In the genomic region with DNA sequence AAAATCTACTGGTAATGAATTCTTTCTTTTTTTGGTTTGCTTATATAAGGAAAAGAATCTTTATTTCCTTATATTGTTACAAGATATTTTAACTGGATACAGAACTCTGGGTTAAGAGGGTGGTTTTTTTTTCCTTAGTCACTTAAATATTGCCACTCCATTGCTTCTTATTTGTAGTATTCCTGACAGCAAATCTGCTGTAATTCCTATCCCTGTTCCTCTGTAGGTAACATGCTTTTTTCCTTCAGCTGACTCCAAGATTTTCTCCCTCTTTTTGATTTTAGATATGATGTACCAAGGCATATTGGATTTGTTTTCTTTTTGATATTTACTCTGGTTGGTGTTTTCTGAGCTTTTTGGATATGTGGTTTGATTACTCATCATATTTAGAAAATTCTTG, we compare ENCODE assay signal across 35 cellular contexts.
DNase-seq lines count a peak whose midpoint lies in the region; ATAC-seq, FAIRE-seq and TF ChIP-seq lines count a peak whose summit lies in the region.
"Had no signal": no experiment of that assay in that cellular context is flagged by ENCODE, and none has a peak within 500 bp of the region (broad histone marks: within the 10 kb centered on the region; RNA-seq: fewer than 3 reads in every experiment).

No MANE protein-coding gene starts in this region.

- TF ChIP-seq CTCF in HepG2 (CRISPR knock-in tag; IDR thresholded peaks at IDR 0.05), result no peak
- no peak for TF ChIP-seq CTCF in right lobe of liver (IDR thresholded peaks at IDR 0.05)
- no peak for TF ChIP-seq CTCF in WTC11 (IDR thresholded peaks at IDR 0.05)
- no peak for TF ChIP-seq CTCF in K562 (IDR thresholded peaks at IDR 0.05 in 2 of 3, conservative IDR thresholded peaks at IDR 0.05 in 1 of 3; ENCODE audit: insufficient read depth in 2 of 3, low read depth in 1 of 3, low read length in 3 of 3)
- TF ChIP-seq CTCF in chondrocyte (IDR thresholded peaks at IDR 0.05), result no peak
- no peak for TF ChIP-seq CTCF in progenitor cell of endocrine pancreas (IDR thresholded peaks at IDR 0.05; ENCODE audit: unreplicated experiment)

- H3K9ac ChIP-seq in HepG2 (ENCODE audit: insufficient read depth, low read depth, low read length) (no peak overlapping the region), K562 (ENCODE audit: insufficient read depth in 1 of 2, low read depth in 2 of 2, low read length in 2 of 2) (no peak overlapping the region)
- H3K9ac ChIP-seq: BLaER1; BLaER1 treated with 17β-estradiol and CSF1 and Interleukin-3, amounts not matched to agents 10 nM and 100 nM had no signal

- H3K27ac ChIP-seq in HepG2 (ENCODE audit: extremely low read length, insufficient read depth, low read length), result no peak overlapping the region
- H3K27ac ChIP-seq in right lobe of liver, result no peak overlapping the region
- no peak overlapping the region for H3K27ac ChIP-seq in K562 (ENCODE audit: extremely low read depth, low read depth, low read length)
- H3K27ac ChIP-seq: 22Rv1; A549; BLaER1; BLaER1 treated with 17β-estradiol and CSF1 and Interleukin-3, amounts not matched to agents 10 nM and 100 nM; C4-2B had no signal

- H3K4me1 ChIP-seq in HepG2 (ENCODE audit: insufficient read depth, low read length) (no peaks in the 10 kb centered on the region), right lobe of liver (no peaks in the 10 kb centered on the region), K562 (replicated peaks in 1 of 2; ENCODE audit: control insufficient read depth in 2 of 2, insufficient read depth in 2 of 2, low read length in 2 of 2) (no peaks in the 10 kb centered on the region)
- H3K4me1 ChIP-seq: A549; BE2C; BLaER1; BLaER1 treated with 17β-estradiol and CSF1 and Interleukin-3, amounts not matched to agents 10 nM and 100 nM; Caco-2 had no signal

- TF ChIP-seq RAD21 in HepG2 (CRISPR knock-in tag; IDR thresholded peaks at IDR 0.05), result no peak
- TF ChIP-seq RAD21 in K562 (CRISPR knock-in tag; conservative IDR thresholded peaks at IDR 0.05 in 1 of 2, IDR thresholded peaks at IDR 0.05 in 1 of 2), result no peak

- H3K79me2 ChIP-seq in HepG2 (ENCODE audit: insufficient read depth, low read length) (no peaks in the 10 kb centered on the region), K562 (ENCODE audit: control insufficient read depth, insufficient read depth, low read length) (no peaks in the 10 kb centered on the region)

- no peaks in the 10 kb centered on the region; the same call in 1 of the 2 replicates for H3K36me3 Mint-ChIP-seq in WTC11
- peaks cover 5% of the 10 kb centered on the region for H3K36me3 Mint-ChIP-seq in chondrocyte (ENCODE audit: low read depth)
- H3K36me3 Mint-ChIP-seq in progenitor cell of endocrine pancreas (ENCODE audit: insufficient read depth), result no peaks in the 10 kb centered on the region
- H3K36me3 Mint-ChIP-seq: CD14-positive monocyte; CD4-positive, alpha-beta memory T cell; CD4-positive, CD25-positive, alpha-beta regulatory T cell; CD8-positive, alpha-beta memory T cell; CD8-positive, alpha-beta T cell had no signal

- H3K4me1 Mint-ChIP-seq in WTC11 (no peaks in the 10 kb centered on the region), chondrocyte (ENCODE audit: low read depth) (peaks cover 13% of the 10 kb centered on the region), progenitor cell of endocrine pancreas (ENCODE audit: low read depth) (no peaks in the 10 kb centered on the region)
- H3K4me1 Mint-ChIP-seq: B cell; CD14-positive monocyte; CD4-positive, alpha-beta memory T cell; CD4-positive, CD25-positive, alpha-beta regulatory T cell; CD8-positive, alpha-beta memory T cell had no signal

- H3K9me3 Mint-ChIP-seq in WTC11 (peaks cover 18% of the 10 kb centered on the region), chondrocyte (ENCODE audit: low read depth) (peaks cover 24% of the 10 kb centered on the region), progenitor cell of endocrine pancreas (ENCODE audit: low read depth) (peaks cover 12% of the 10 kb centered on the region)
- H3K9me3 Mint-ChIP-seq: CD4-positive, alpha-beta T cell had no signal

- H3K4me3 ChIP-seq in HepG2 (replicated peaks in 1 of 3; ENCODE audit: insufficient read depth in 1 of 3, low read depth in 2 of 3, low read length in 3 of 3) (no peak overlapping the region), right lobe of liver (no peak overlapping the region), K562 (no peak overlapping the region)
- H3K4me3 ChIP-seq: A549; BLaER1; BLaER1 treated with 17β-estradiol and CSF1 and Interleukin-3, amounts not matched to agents 10 nM and 100 nM had no signal

- BruUV-seq in HepG2 (replicated peaks; lab: Mats Ljungman, UMichigan) (no TSS peak), K562 (replicated peaks; lab: Mats Ljungman, UMichigan) (no TSS peak)

- H3K4me2 ChIP-seq in HepG2 (ENCODE audit: low read depth, low read length) (no peak overlapping the region), K562 (ENCODE audit: insufficient read depth, low read length) (no peak overlapping the region)
- H3K4me2 ChIP-seq: A549; BLaER1; BLaER1 treated with 17β-estradiol and CSF1 and Interleukin-3, amounts not matched to agents 10 nM and 100 nM had no signal

- H3K4me3 Mint-ChIP-seq in WTC11 (no peak overlapping the region), chondrocyte (ENCODE audit: unreplicated experiment) (no peak overlapping the region), progenitor cell of endocrine pancreas (ENCODE audit: low read depth) (no peak overlapping the region)
- H3K4me3 Mint-ChIP-seq: B cell; CD14-positive monocyte; CD4-positive, alpha-beta memory T cell; CD4-positive, alpha-beta T cell; CD4-positive, CD25-positive, alpha-beta regulatory T cell; CD8-positive, alpha-beta memory T cell; CD8-positive, alpha-beta T cell had no signal

- H3K9me3 ChIP-seq in HepG2 (ENCODE audit: low read length), result no peaks in the 10 kb centered on the region
- H3K9me3 ChIP-seq in right lobe of liver, result no peaks in the 10 kb centered on the region
- no peaks in the 10 kb centered on the region for H3K9me3 ChIP-seq in K562 (replicated peaks; ENCODE audit: control insufficient read depth, insufficient read depth, low read depth, low read length)
- H3K9me3 ChIP-seq: BE2C, BLaER1 had no signal

- FAIRE-seq in HepG2 (lab: Jason Lieb, UNC) (no peak), K562 (lab: Jason Lieb, UNC) (no peak)
- FAIRE-seq: A204.1, A549, D721Med had no signal

- H3K36me3 ChIP-seq in HepG2 (replicated peaks in 1 of 2; ENCODE audit: control insufficient read depth in 1 of 2, insufficient read depth in 2 of 2, low read length in 2 of 2) (no peaks in the 10 kb centered on the region), right lobe of liver (no peaks in the 10 kb centered on the region), K562 (ENCODE audit: control insufficient read depth, insufficient read depth, low read length) (no peaks in the 10 kb centered on the region)
- H3K36me3 ChIP-seq: BE2C, BLaER1 had no signal

- intact Hi-C loops in HepG2 (cut with micrococcal nuclease; ENCODE audit: unreplicated experiment) (no loop called here), right lobe of liver (cut with DNase I) (no loop called here), K562 (cut with micrococcal nuclease) (no loop called here)

- no peak overlapping the region for H3K27ac Mint-ChIP-seq in WTC11
- no peak overlapping the region for H3K27ac Mint-ChIP-seq in chondrocyte (ENCODE audit: unreplicated experiment)
- H3K27ac Mint-ChIP-seq in progenitor cell of endocrine pancreas, result no peak overlapping the region
- H3K27ac Mint-ChIP-seq: B cell; CD4-positive, alpha-beta memory T cell; CD4-positive, alpha-beta T cell; CD4-positive, CD25-positive, alpha-beta regulatory T cell; CD8-positive, alpha-beta memory T cell; CD8-positive, alpha-beta T cell had no signal

- DNase-seq in HepG2 (ENCODE audit: low spot score) (no peak), right lobe of liver (no peak), WTC11 (ENCODE audit: low spot score) (no peak), K562 (ENCODE audit: extremely low read depth in 1 of 4, low spot score in 3 of 4) (no peak), chondrocyte (ENCODE audit: low spot score) (no peak), progenitor cell of endocrine pancreas (ENCODE audit: low spot score, unreplicated experiment) (no peak)
- DNase-seq: 8988T; ACHN; AML-193; BE2C; C1 segment of cervical spinal cord; Caco-2; Calu3; CD4-positive, alpha-beta memory T cell; CD4-positive, alpha-beta T cell; CD4-positive, CD25-positive, alpha-beta regulatory T cell; CD8-positive, alpha-beta memory T cell; CD8-positive, alpha-beta T cell; COR-L47; DMS 273 treated with DMSO at 0.1 percent for 48 hours; DMS153; DMS53; DMS79; DMS79 treated with DMSO at 0.1 percent for 48 hours; DND-41; EL had no signal

- TF ChIP-seq EP300 in HepG2 (IDR thresholded peaks at IDR 0.05; ENCODE audit: low read depth in 2 of 2, low read length in 2 of 2) (no peak), HepG2 (CRISPR knock-in tag; IDR thresholded peaks at IDR 0.05; ENCODE audit: borderline replicate concordance) (no peak), K562 (IDR thresholded peaks at IDR 0.05; ENCODE audit: low read length) (no peak)

- in situ Hi-C loops in HepG2 (cut with HindIII; ENCODE audit: extremely low pct_ligation_motif_present, low pct_unique_long_range_greater_than_20kb), result no loop called here
- in situ Hi-C loops in K562 (cut with MboI), result no loop called here

- no peaks in the 10 kb centered on the region for H4K20me1 ChIP-seq in HepG2 (ENCODE audit: insufficient read depth, low read length)
- no peaks in the 10 kb centered on the region for H4K20me1 ChIP-seq in K562 (replicated peaks; ENCODE audit: control insufficient read depth, insufficient read depth, low read length)
- H4K20me1 ChIP-seq: BLaER1; BLaER1 treated with 17β-estradiol and CSF1 and Interleukin-3, amounts not matched to agents 10 nM and 100 nM had no signal

- POLR2A ChIA-PET in HepG2 (lab: Yijun Ruan, JAX), result no interaction called here
- POLR2A ChIA-PET in WTC11 (lab: Charles Lee), result no interaction called here
- POLR2A ChIA-PET in K562 (lab: Yijun Ruan, JAX), result interaction anchor here (0.6 to 0.7 kb wide), 2 partner anchors 460 to 821 kb away, joined by 3 to 4 read pairs; no protein-coding TSS in a partner anchor

- ATAC-seq in HepG2 (no peak), right lobe of liver (no peak), WTC11 (no peak), K562 (no peak)
- ATAC-seq: A549; CD8-positive, alpha-beta T cell had no signal

- H3K9me1 ChIP-seq in K562 (ENCODE audit: control insufficient read depth, insufficient read depth, low read length), result no peaks in the 10 kb centered on the region

- no peak for TF ChIP-seq POLR2A in HepG2 (IDR thresholded peaks at IDR 0.05; ENCODE audit: insufficient read depth in 1 of 2, low read depth in 2 of 2, low read length in 2 of 2)
- no peak for TF ChIP-seq POLR2A in right lobe of liver (IDR thresholded peaks at IDR 0.05)
- no peak for TF ChIP-seq POLR2A in K562 (conservative IDR thresholded peaks at IDR 0.05)

- CTCF ChIA-PET in HepG2 (lab: Yijun Ruan, JAX; ENCODE audit: low intra/inter-chr PET ratio, low total read pairs), result no interaction called here
- CTCF ChIA-PET in WTC11 (lab: Charles Lee), result no interaction called here
- CTCF ChIA-PET in K562 (lab: Yijun Ruan, JAX; ENCODE audit: low intra/inter-chr PET ratio), result no interaction called here

- H3K27me3 Mint-ChIP-seq in WTC11 (ENCODE audit: low read depth) (peaks cover 3% of the 10 kb centered on the region), chondrocyte (ENCODE audit: low read depth) (no peaks in the 10 kb centered on the region), progenitor cell of endocrine pancreas (no peaks in the 10 kb centered on the region)

- H3K27me3 ChIP-seq in HepG2 (ENCODE audit: control insufficient read depth in 1 of 2, insufficient read depth in 2 of 2, low read length in 2 of 2) (no peaks in the 10 kb centered on the region; a peak in 1 of 5 replicates), right lobe of liver (no peaks in the 10 kb centered on the region), K562 (ENCODE audit: control insufficient read depth in 2 of 2, insufficient read depth in 2 of 2, low read length in 2 of 2) (no peaks in the 10 kb centered on the region)
- H3K27me3 ChIP-seq: BLaER1; BLaER1 treated with 17β-estradiol and CSF1 and Interleukin-3, amounts not matched to agents 10 nM and 100 nM had no signal

- H2AFZ ChIP-seq in HepG2 (ENCODE audit: low read length) (no peak overlapping the region), K562 (ENCODE audit: low read depth, low read length) (no peak overlapping the region)
